In genomic region chr7:107924841-107925490, GRCh38 we compare ENCODE assay signal across 9 cellular contexts. TPM values are rescaled to one million over a fixed set of nuclear protein-coding genes. Genes with fewer than 3 reads are reported as not detected.
DNase-seq lines count a peak whose midpoint lies in the region; ATAC-seq and TF ChIP-seq lines count a peak whose summit lies in the region.
"Had no signal": no experiment of that assay in that cellular context is flagged by ENCODE, and none has a peak within 500 bp of the region (broad histone marks: within the 10 kb centered on the region; RNA-seq: fewer than 3 reads in every experiment).

No MANE protein-coding gene starts in this region.

- peaks cover 21% of the 10 kb centered on the region for H3K4me1 Mint-ChIP-seq in activated CD4-positive, alpha-beta memory T cell treated with anti-CD3 and anti-CD28 coated beads, Interleukin-2, amount 10 ng/mL, durations not matched to agents 7 days and 5 days

- no peak overlapping the region for H2BK12ac ChIP-seq in trophoblast cell (ENCODE audit: low read length)

- H3K9me3 Mint-ChIP-seq in activated CD4-positive, alpha-beta memory T cell treated with anti-CD3 and anti-CD28 coated beads, Interleukin-2, amount 10 ng/mL, durations not matched to agents 7 days and 5 days, result no peaks in the 10 kb centered on the region

- H3K4me3 Mint-ChIP-seq in activated CD4-positive, alpha-beta memory T cell treated with anti-CD3 and anti-CD28 coated beads, Interleukin-2, amount 10 ng/mL, durations not matched to agents 7 days and 5 days, result no peak overlapping the region

- no peak overlapping the region for H3K4ac ChIP-seq in trophoblast cell (ENCODE audit: low read depth, low read length)

- H3K27me3 ChIP-seq in MM.1S (replicated peaks; ENCODE audit: insufficient read depth, low read length), result no peaks in the 10 kb centered on the region
- H3K27me3 ChIP-seq in trophoblast cell (ENCODE audit: insufficient read depth, low read length), result no peaks in the 10 kb centered on the region

- H3K14ac ChIP-seq in trophoblast cell (ENCODE audit: low read length), result no peak overlapping the region

- H2BK5ac ChIP-seq in trophoblast cell (ENCODE audit: low read depth, low read length, poor library complexity), result no peak overlapping the region

- POLR2A ChIA-PET in activated CD4-positive, alpha-beta memory T cell treated with anti-CD3 and anti-CD28 coated beads, Interleukin-2, amount 10 ng/mL, durations not matched to agents 7 days and 5 days (lab: Charles Lee), result no interaction called here

- no peak overlapping the region for H2BK120ac ChIP-seq in trophoblast cell (ENCODE audit: insufficient read depth, low read length, poor library complexity)

- H3F3A ChIP-seq in MM.1S (ENCODE audit: insufficient read depth, low read length), result peaks cover 6% of the 10 kb centered on the region; the same call in 1 of the 2 replicates

- H3K23ac ChIP-seq in trophoblast cell (ENCODE audit: low read length), result no peak overlapping the region

- no peaks in the 10 kb centered on the region for H4K20me1 ChIP-seq in MM.1S (ENCODE audit: insufficient read depth, low read length)

- H4K8ac ChIP-seq in trophoblast cell (ENCODE audit: low read depth, low read length), result peak overlapping the region; percentile 47

- CTCF ChIA-PET in activated CD4-positive, alpha-beta memory T cell treated with anti-CD3 and anti-CD28 coated beads, Interleukin-2, amount 10 ng/mL, durations not matched to agents 7 days and 5 days (lab: Charles Lee), result no interaction called here

- no peak for TF ChIP-seq CTCF in MM.1S (IDR thresholded peaks at IDR 0.05; ENCODE audit: low read length)

- no peak overlapping the region for H3K4me2 ChIP-seq in MM.1S (ENCODE audit: low read depth, low read length)
- no peak overlapping the region for H3K4me2 ChIP-seq in trophoblast cell (ENCODE audit: low read length)

- H3K9me2 ChIP-seq in MM.1S (replicated peaks; ENCODE audit: insufficient read depth, low read length), result no peaks in the 10 kb centered on the region

- no CpG with 5 or more reads among the region's 5 CpGs for WGBS in trophoblast cell (ENCODE audit: extremely low coverage, insufficient coverage, insufficient read length)

- H3K27ac Mint-ChIP-seq in activated CD4-positive, alpha-beta memory T cell treated with anti-CD3 and anti-CD28 coated beads, Interleukin-2, amount 10 ng/mL, durations not matched to agents 7 days and 5 days, result no peak overlapping the region

- H3K27ac ChIP-seq in MM.1S (ENCODE audit: low read length) (no peak overlapping the region), trophoblast cell (ENCODE audit: low read depth, low read length) (no peak overlapping the region)

- ATAC-seq in GM19025 (IDR thresholded peaks at IDR 0.05; ENCODE audit: low read depth, unreplicated experiment), result peak; percentile 84
- ATAC-seq in HG02610 (IDR thresholded peaks at IDR 0.05; ENCODE audit: unreplicated experiment), result peak; percentile 92

- no peaks in the 10 kb centered on the region for H3K27me3 Mint-ChIP-seq in activated CD4-positive, alpha-beta memory T cell treated with anti-CD3 and anti-CD28 coated beads, Interleukin-2, amount 10 ng/mL, durations not matched to agents 7 days and 5 days

- H3K18ac ChIP-seq in trophoblast cell (ENCODE audit: low read length), result no peak overlapping the region

- DNase-seq in MM.1S (peak; percentile 46), trophoblast cell (peak; percentile 36 to 72), T1000 (lab: John Stamatoyannopoulos, UW) (no peak), ureter (ENCODE audit: low spot score) (no peak)
- no peak for DNase-seq in activated CD8-positive, alpha-beta memory T cell treated with anti-CD3 and anti-CD28 coated beads, Interleukin-2, amount 50 U/mL, for 4 hours
- no peak for DNase-seq in activated CD4-positive, alpha-beta memory T cell treated with anti-CD3 and anti-CD28 coated beads, Interleukin-2, amount 10 ng/mL, durations not matched to agents 7 days and 5 days
- DNase-seq: left cardiac atrium had no signal

- no peaks in the 10 kb centered on the region for H3K4me1 ChIP-seq in MM.1S (ENCODE audit: low read length)
- no peaks in the 10 kb centered on the region for H3K4me1 ChIP-seq in trophoblast cell (ENCODE audit: control insufficient read depth in 1 of 2, insufficient read depth in 2 of 2, low read length in 2 of 2)

- no peaks in the 10 kb centered on the region for H3K79me2 ChIP-seq in MM.1S (ENCODE audit: low read length)
- no peaks in the 10 kb centered on the region for H3K79me2 ChIP-seq in trophoblast cell (ENCODE audit: control insufficient read depth, insufficient read depth, low read length, poor library complexity)

- H3K9me3 ChIP-seq in MM.1S (replicated peaks; ENCODE audit: insufficient read depth, low read length), result no peaks in the 10 kb centered on the region
- H3K9me3 ChIP-seq in trophoblast cell (ENCODE audit: insufficient read depth, low read depth, low read length), result no peaks in the 10 kb centered on the region

- peaks cover 58% of the 10 kb centered on the region for H3K36me3 Mint-ChIP-seq in activated CD4-positive, alpha-beta memory T cell treated with anti-CD3 and anti-CD28 coated beads, Interleukin-2, amount 10 ng/mL, durations not matched to agents 7 days and 5 days (ENCODE audit: low read depth)

- no peaks in the 10 kb centered on the region for H3K79me1 ChIP-seq in trophoblast cell (ENCODE audit: low read length)

- H4K12ac ChIP-seq in trophoblast cell (ENCODE audit: low read depth, low read length), result no peak overlapping the region

- H2AFZ ChIP-seq in MM.1S (ENCODE audit: low read length), result no peak overlapping the region
- no peak overlapping the region for H2AFZ ChIP-seq in trophoblast cell (ENCODE audit: insufficient read depth, low read length, poor library complexity)

- no peak overlapping the region for H4K91ac ChIP-seq in trophoblast cell (ENCODE audit: low read depth, low read length)

- H3K9ac ChIP-seq in MM.1S (ENCODE audit: low read length) (no peak overlapping the region), trophoblast cell (ENCODE audit: low read length) (no peak overlapping the region)

- H3K4me3 ChIP-seq in MM.1S (ENCODE audit: low read length), result no peak overlapping the region
- H3K4me3 ChIP-seq in trophoblast cell (ENCODE audit: low read depth, low read length), result no peak overlapping the region

- no peak overlapping the region for H2AK5ac ChIP-seq in trophoblast cell (ENCODE audit: low read length)

- H3K36me3 ChIP-seq in MM.1S (replicated peaks; ENCODE audit: insufficient read depth, low read length), result peaks cover 5% of the 10 kb centered on the region; the same call in 1 of the 2 replicates
- peaks cover 17 to 40% of the 10 kb centered on the region in 2 experiments for H3K36me3 ChIP-seq in trophoblast cell (ENCODE audit: control insufficient read depth in 1 of 2, insufficient read depth in 2 of 2, low read length in 2 of 2)

RNA-seq across cellular contexts. Expression of gene DLD, which starts 34.0 kb away (rescaled TPM):
- polyA plus RNA-seq in trophoblast cell (2013), result 93.2 and 100 TPM in 2 replicates
- 85.7 TPM for total RNA-seq in ureter
- total RNA-seq in activated CD4-positive, alpha-beta memory T cell treated with anti-CD3 and anti-CD28 coated beads, Interleukin-2, amount 10 ng/mL, durations not matched to agents 7 days and 5 days, result 10 to 100 TPM; 68.2 to 70.6 TPM

Comparison
In these comparisons a context has a peak if more than half of its experiments do, and no peak if none do; other contexts are left out.
1. DNase-seq: peak in MM.1S (single experiment) and trophoblast cell (2 of 2); none in T1000 (single experiment), ureter (single experiment), activated CD8-positive, alpha-beta memory T cell treated with anti-CD3 and anti-CD28 coated beads, Interleukin-2, amount 50 U/mL, for 4 hours (single experiment) and activated CD4-positive, alpha-beta memory T cell treated with anti-CD3 and anti-CD28 coated beads, Interleukin-2, amount 10 ng/mL, durations not matched to agents 7 days and 5 days (single experiment).